18 cellular contexts compared by ENCODE assay signal in the genomic region with DNA sequence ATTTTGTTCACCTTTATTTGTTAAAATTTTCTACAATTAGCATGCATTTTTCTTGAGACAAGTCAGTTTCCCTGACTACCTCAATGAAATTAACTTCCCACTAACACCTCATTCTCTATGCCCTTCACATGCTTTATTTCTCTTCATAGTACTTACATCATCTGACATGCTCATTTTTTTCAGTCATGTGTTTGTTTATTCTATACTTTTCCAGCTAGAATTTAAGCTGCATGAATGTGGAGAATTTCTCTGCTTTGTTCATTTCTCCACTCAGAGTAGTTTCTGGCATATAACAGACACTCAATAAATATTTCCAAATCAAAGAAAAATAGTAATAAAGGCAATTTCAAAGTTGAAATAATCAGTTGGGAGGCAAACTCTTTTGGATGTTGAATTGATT.
A peak's percentile ranks its signal among the peaks of the same experiment; 100 is the strongest.
DNase-seq lines count a peak whose midpoint lies in the region; ATAC-seq and TF ChIP-seq lines count a peak whose summit lies in the region.
"Had no signal": no experiment of that assay in that cellular context is flagged by ENCODE, and none has a peak within 500 bp of the region (broad histone marks: within the 10 kb centered on the region; RNA-seq: fewer than 3 reads in every experiment).

No MANE protein-coding gene starts in this region.

- H3K4me1 Mint-ChIP-seq in HFFc6 (ENCODE audit: low read depth) (peaks cover 31% of the 10 kb centered on the region), WTC11 (peaks cover 15% of the 10 kb centered on the region)
- H3K4me1 Mint-ChIP-seq: CD14-positive monocyte had no signal

- H3K27ac Mint-ChIP-seq in HFFc6 (no peak overlapping the region), WTC11 (peak overlapping the region; percentile 65; the same call in 1 of the 2 replicates)
- H3K27ac Mint-ChIP-seq: CD14-positive monocyte had no signal

- H3K36me3 ChIP-seq in neuronal stem cell (replicated peaks in 1 of 2; ENCODE audit: control insufficient read depth in 2 of 2, insufficient read depth in 2 of 2, low read length in 2 of 2) (no peaks in the 10 kb centered on the region), esophagus squamous epithelium (no peaks in the 10 kb centered on the region)
- H3K36me3 ChIP-seq: HAP-1, MG63 had no signal

- no peak overlapping the region for H3K4me3 ChIP-seq in neuronal stem cell (ENCODE audit: low read length in 2 of 2)
- H3K4me3 ChIP-seq in right cardiac atrium (ENCODE audit: low read length) = no peak overlapping the region
- H3K4me3 ChIP-seq in esophagus squamous epithelium = no peak overlapping the region
- H3K4me3 ChIP-seq: HAP-1, MG63 had no signal

- H3K4me3 Mint-ChIP-seq in HFFc6 (peak overlapping the region; percentile 48; the same call in 1 of the 2 replicates), WTC11 (no peak overlapping the region)
- H3K4me3 Mint-ChIP-seq: CD14-positive monocyte had no signal

- H3K27me3 Mint-ChIP-seq in HFFc6 (ENCODE audit: insufficient read depth) (no peaks in the 10 kb centered on the region), WTC11 (ENCODE audit: low read depth) (no peaks in the 10 kb centered on the region)

- no peak overlapping the region for H2BK12ac ChIP-seq in neuronal stem cell (ENCODE audit: low read length)

- H3K18ac ChIP-seq in neuronal stem cell (ENCODE audit: low read length) = no peak overlapping the region

- H4K8ac ChIP-seq in neuronal stem cell (ENCODE audit: low read depth, low read length) = no peak overlapping the region

- CTCF ChIA-PET in WTC11 (lab: Charles Lee) = interaction anchor here (0.9 kb wide), 1 partner anchor 34 kb away, joined by 3 read pairs; no protein-coding TSS in a partner anchor

- H2AFZ ChIP-seq in neuronal stem cell (ENCODE audit: low read length) = peak overlapping the region; percentile 77

- H3K27me3 ChIP-seq in neuronal stem cell (ENCODE audit: control insufficient read depth in 3 of 3, insufficient read depth in 3 of 3, low read depth in 1 of 3, low read length in 3 of 3) (no peaks in the 10 kb centered on the region), right cardiac atrium (ENCODE audit: control insufficient read depth, insufficient read depth) (no peaks in the 10 kb centered on the region), esophagus squamous epithelium (no peaks in the 10 kb centered on the region)
- H3K27me3 ChIP-seq: MG63 had no signal

- no peak overlapping the region for H3K4me2 ChIP-seq in neuronal stem cell (ENCODE audit: insufficient read depth, low read length, poor library complexity, severe bottlenecking)

- H2BK5ac ChIP-seq in neuronal stem cell (ENCODE audit: low read length) = no peak overlapping the region

- H3K9me3 ChIP-seq in neuronal stem cell (replicated peaks in 1 of 2; ENCODE audit: control insufficient read depth in 2 of 2, insufficient read depth in 1 of 2, low read depth in 1 of 2, low read length in 2 of 2) = no peaks in the 10 kb centered on the region
- no peaks in the 10 kb centered on the region for H3K9me3 ChIP-seq in right cardiac atrium (ENCODE audit: control insufficient read depth, low read length)
- H3K9me3 ChIP-seq in esophagus squamous epithelium = no peaks in the 10 kb centered on the region
- H3K9me3 ChIP-seq: HAP-1, MG63 had no signal

- H3K23ac ChIP-seq in neuronal stem cell (ENCODE audit: low read depth, low read length, poor library complexity) = no peak overlapping the region

- TF ChIP-seq POLR2A in esophagus squamous epithelium (IDR thresholded peaks at IDR 0.05) = no peak

- DNase-seq in HFFc6 (no peak), WTC11 (ENCODE audit: low spot score) (no peak), fibroblast of peridontal ligament (ENCODE audit: extremely low read depth) (peak; percentile 35), neuronal stem cell (ENCODE audit: low spot score) (no peak), head of caudate nucleus (no peak), right cardiac atrium (no peak), esophagus squamous epithelium (lab: John Stamatoyannopoulos, UW) (no peak)
- DNase-seq: COR-L47, Karpas-422, NCI-H1092, NCI-H146, NCI-H2081, NCI-H524 had no signal

- no peaks in the 10 kb centered on the region for H3K9me3 Mint-ChIP-seq in HFFc6
- no peaks in the 10 kb centered on the region for H3K9me3 Mint-ChIP-seq in WTC11

- peaks cover 2 to 11% of the 10 kb centered on the region in 2 donors for H3K4me1 ChIP-seq in neuronal stem cell (ENCODE audit: control insufficient read depth in 2 of 2, insufficient read depth in 1 of 2, low read depth in 1 of 2, low read length in 2 of 2)
- H3K4me1 ChIP-seq in right cardiac atrium (ENCODE audit: control insufficient read depth, insufficient read depth, low read length) = no peaks in the 10 kb centered on the region
- H3K4me1 ChIP-seq in esophagus squamous epithelium = no peaks in the 10 kb centered on the region
- H3K4me1 ChIP-seq: HAP-1 had no signal

- no peak overlapping the region for H4K91ac ChIP-seq in neuronal stem cell (ENCODE audit: low read depth, low read length, poor library complexity)

- no peak overlapping the region for H3K27ac ChIP-seq in neuronal stem cell (replicated peaks; ENCODE audit: low read length)
- H3K27ac ChIP-seq in right cardiac atrium (ENCODE audit: low read length) = no peak overlapping the region
- H3K27ac ChIP-seq in esophagus squamous epithelium = no peak overlapping the region

- ATAC-seq in WTC11 (no peak), HG03135 (IDR thresholded peaks at IDR 0.05; ENCODE audit: unreplicated experiment) (no peak), right cardiac atrium (no peak)
- ATAC-seq: Panc1 had no signal

- H3K9ac ChIP-seq in neuronal stem cell (ENCODE audit: low read depth, low read length, poor library complexity) = no peak overlapping the region

- H3K4ac ChIP-seq in neuronal stem cell (ENCODE audit: low read length) = no peak overlapping the region

- H3K14ac ChIP-seq in neuronal stem cell (ENCODE audit: low read length) = no peak overlapping the region

- no peaks in the 10 kb centered on the region for H3K79me1 ChIP-seq in neuronal stem cell (ENCODE audit: low read depth, low read length)

- TF ChIP-seq CTCF in HFFc6 (IDR thresholded peaks at IDR 0.05) (no peak), WTC11 (IDR thresholded peaks at IDR 0.05) (no peak), esophagus squamous epithelium (IDR thresholded peaks at IDR 0.05) (no peak)

- no peak overlapping the region for H2BK15ac ChIP-seq in neuronal stem cell (ENCODE audit: low read length)

- POLR2A ChIA-PET in WTC11 (lab: Charles Lee) = no interaction called here

- no peak overlapping the region for H2AK5ac ChIP-seq in neuronal stem cell (ENCODE audit: low read depth, low read length)

- intact Hi-C loops in head of caudate nucleus (cut with DNase I) = no loop called here
- intact Hi-C loops in right cardiac atrium (cut with DNase I) = no loop called here
- intact Hi-C loops in esophagus squamous epithelium (cut with DNase I) = no loop called here

- H2BK120ac ChIP-seq in neuronal stem cell (ENCODE audit: low read depth, low read length) = no peak overlapping the region

- H3K36me3 Mint-ChIP-seq in HFFc6 (ENCODE audit: low read depth) = no peaks in the 10 kb centered on the region
- H3K36me3 Mint-ChIP-seq in WTC11 = no peaks in the 10 kb centered on the region
- H3K36me3 Mint-ChIP-seq: CD14-positive monocyte had no signal

TF ChIP-seq in WTC11, 78 proteins besides CTCF, POLR2A, EP300 and RAD21:
- no peak for TF ChIP-seq ARID4B (CRISPR knock-in tag; IDR thresholded peaks at IDR 0.05; ENCODE audit: borderline replicate concordance)
